In genomic region chr3:38165722-38166387, GRCh38 we compare ENCODE assay signal across 8 cellular contexts. TPM values are rescaled to one million over a fixed set of nuclear protein-coding genes. Genes with fewer than 3 reads are reported as not detected.
DNase-seq lines count a peak whose midpoint lies in the region; ATAC-seq and TF ChIP-seq lines count a peak whose summit lies in the region.

No MANE protein-coding gene starts in this region.

- H3K4me1 ChIP-seq in colonic mucosa (no peaks in the 10 kb centered on the region), thyroid gland (peaks cover 27 to 30% of the 10 kb centered on the region in 2 donors)

- peak overlapping the region; percentile 95 for H3K4me3 ChIP-seq in colonic mucosa
- H3K4me3 ChIP-seq in thyroid gland (replicated peaks in 1 of 3), result peak overlapping the region; percentile 66 to 98 (median 89)

- H3K9me3 ChIP-seq in colonic mucosa (no peaks in the 10 kb centered on the region), thyroid gland (no peaks in the 10 kb centered on the region)

- H3K36me3 ChIP-seq in colonic mucosa (no peaks in the 10 kb centered on the region), thyroid gland (no peaks in the 10 kb centered on the region)

- TF ChIP-seq CTCF in colonic mucosa (IDR thresholded peaks at IDR 0.05) (no peak), thyroid gland (IDR thresholded peaks at IDR 0.05) (no peak)

- ATAC-seq in HG03521 (IDR thresholded peaks at IDR 0.05; ENCODE audit: unreplicated experiment), result no peak

- no peak for TF ChIP-seq POLR2A in thyroid gland (IDR thresholded peaks at IDR 0.05)

- 1 to 2% methylated on average over 29 to 35 of the region's 62 CpGs for WGBS in thyroid gland, 2 donors

- H3K9ac ChIP-seq in colonic mucosa (ENCODE audit: low read depth in 2 of 2, low read length in 2 of 2), result peak overlapping the region; percentile 71 to 91

- H3K27me3 ChIP-seq in colonic mucosa (no peaks in the 10 kb centered on the region), thyroid gland (no peaks in the 10 kb centered on the region)

- H3K27ac ChIP-seq in colonic mucosa, result peak overlapping the region; percentile 98
- peak overlapping the region; percentile 96 to 97 (median 96) for H3K27ac ChIP-seq in thyroid gland

- intact Hi-C loops in colonic mucosa (cut with DNase I), result no loop called here
- intact Hi-C loops in thyroid gland (cut with DNase I), result no loop called here

- DNase-seq in stimulated activated CD4-positive, alpha-beta T cell treated with anti-CD3 and anti-CD28 coated beads, TNF-alpha, amount 100 ng/mL, for 1 hour (ENCODE audit: low read depth in 3 of 3, low spot score in 1 of 3), result peak in 2 of 3 donors; percentile 10 to 15
- no peak for DNase-seq in stimulated activated CD4-positive, alpha-beta T cell treated with anti-CD3 and anti-CD28 coated beads, Interleukin-2, amount 100 ng/mL, for 24 hours
- DNase-seq in NCI-H69 (lab: John Stamatoyannopoulos, UW) (peak; percentile 20), colonic mucosa (peak; percentile 67), medulla oblongata (ENCODE audit: extremely low spot score) (peak; percentile 52), thyroid gland (peak; percentile 62 to 69), pons (ENCODE audit: low spot score) (no peak)

RNA-seq across cellular contexts. Expression of gene OXSR1, which starts 0.5 kb away (rescaled TPM):
- total RNA-seq in colonic mucosa (10 to 100 TPM; 32.0 to 57.3 TPM), thyroid gland (10 to 100 TPM; 32.0 to 40.5 (median 37.9) TPM)

RNA-seq across cellular contexts. Expression of gene MYD88, which starts 27.4 kb away (rescaled TPM):
- 10 to 100 TPM; 69.5 to 70.4 TPM for total RNA-seq in colonic mucosa
- total RNA-seq in thyroid gland, result 10 to 100 TPM; 18.0 to 23.8 (median 20.2) TPM

RNA-seq across cellular contexts. Expression of gene ACAA1, which starts 28.9 kb away (rescaled TPM):
- total RNA-seq in colonic mucosa, result 100 to 1,000 TPM; 135 to 167 TPM
- 10 to 100 TPM; 63.3 to 86.1 (median 75.1) TPM for total RNA-seq in thyroid gland

Comparison
In these comparisons a context has a peak if more than half of its experiments do, and no peak if none do; other contexts are left out.
1. DNase-seq: peak in stimulated activated CD4-positive, alpha-beta T cell treated with anti-CD3 and anti-CD28 coated beads, TNF-alpha, amount 100 ng/mL, for 1 hour (2 of 3), NCI-H69 (single experiment), colonic mucosa (single experiment), medulla oblongata (single experiment) and thyroid gland (2 of 2); none in stimulated activated CD4-positive, alpha-beta T cell treated with anti-CD3 and anti-CD28 coated beads, Interleukin-2, amount 100 ng/mL, for 24 hours (0 of 2) and pons (single experiment).